Comparison of ENCODE assay signal across 1 cellular context in the genomic region with DNA sequence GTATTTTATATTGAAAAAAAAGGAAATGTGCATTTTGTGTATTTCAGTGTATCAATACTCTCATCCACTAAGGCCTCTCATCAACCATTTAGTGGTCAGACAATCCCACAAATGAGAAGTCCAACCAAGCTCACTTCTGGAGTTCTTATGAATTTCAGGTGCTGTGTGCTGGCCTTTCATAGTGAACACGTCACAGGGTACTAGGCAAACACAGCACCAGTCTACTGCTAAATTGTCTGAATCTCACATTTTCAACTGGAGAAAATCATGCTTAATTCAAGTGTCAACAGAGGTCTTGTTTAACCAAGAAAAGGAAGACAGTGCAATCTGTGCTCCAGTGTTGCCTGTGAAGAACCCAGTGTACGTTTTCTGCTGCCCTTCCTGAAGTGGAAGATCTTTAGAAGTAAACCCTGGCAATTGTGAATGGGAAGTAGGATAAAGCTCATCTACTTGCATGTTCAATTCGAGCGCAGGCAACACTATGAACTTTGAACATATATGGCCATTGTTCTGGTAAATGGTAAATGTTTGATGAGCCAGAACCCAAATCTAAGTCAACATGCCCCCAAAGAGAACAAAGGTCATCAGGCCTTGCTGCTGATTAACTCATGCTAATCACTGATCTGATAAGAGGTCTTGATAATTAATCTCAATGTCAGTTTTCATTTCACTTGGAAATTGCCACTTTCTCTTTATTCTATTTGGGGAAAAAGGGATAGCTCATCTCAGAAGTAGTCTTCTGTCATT.
TF ChIP-seq lines count a peak whose summit lies in the region.

No MANE protein-coding gene starts in this region.

TF ChIP-seq in HepG2, 621 proteins besides CTCF, POLR2A, EP300 and RAD21 (continued from another document and continues in another):
- TF ChIP-seq, protein P1, sequence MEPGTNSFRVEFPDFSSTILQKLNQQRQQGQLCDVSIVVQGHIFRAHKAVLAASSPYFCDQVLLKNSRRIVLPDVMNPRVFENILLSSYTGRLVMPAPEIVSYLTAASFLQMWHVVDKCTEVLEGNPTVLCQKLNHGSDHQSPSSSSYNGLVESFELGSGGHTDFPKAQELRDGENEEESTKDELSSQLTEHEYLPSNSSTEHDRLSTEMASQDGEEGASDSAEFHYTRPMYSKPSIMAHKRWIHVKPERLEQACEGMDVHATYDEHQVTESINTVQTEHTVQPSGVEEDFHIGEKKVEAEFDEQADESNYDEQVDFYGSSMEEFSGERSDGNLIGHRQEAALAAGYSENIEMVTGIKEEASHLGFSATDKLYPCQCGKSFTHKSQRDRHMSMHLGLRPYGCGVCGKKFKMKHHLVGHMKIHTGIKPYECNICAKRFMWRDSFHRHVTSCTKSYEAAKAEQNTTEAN (CRISPR knock-in tag; conservative IDR thresholded peaks at IDR 0.05): no peak
- TF ChIP-seq KLF6 (CRISPR knock-in tag; IDR thresholded peaks at IDR 0.05) (no peak), SOX6 (IDR thresholded peaks at IDR 0.05) (no peak), SOX6 (CRISPR knock-in tag; IDR thresholded peaks at IDR 0.05) (peak; percentile 100), PLRG1 (conservative IDR thresholded peaks at IDR 0.05) (no peak), ZNF598 (CRISPR knock-in tag; IDR thresholded peaks at IDR 0.05; ENCODE audit: borderline replicate concordance) (no peak), ZNF616 (CRISPR knock-in tag; IDR thresholded peaks at IDR 0.05; ENCODE audit: low read depth) (no peak), DR1 (CRISPR knock-in tag; IDR thresholded peaks at IDR 0.05) (no peak), TOE1 (CRISPR knock-in tag; IDR thresholded peaks at IDR 0.05) (no peak), CENPX (CRISPR knock-in tag; IDR thresholded peaks at IDR 0.05) (no peak), MAFK (conservative IDR thresholded peaks at IDR 0.05 in 1 of 2, IDR thresholded peaks at IDR 0.05 in 1 of 2; ENCODE audit: low read length in 2 of 2) (no peak), ZNF552 (CRISPR knock-in tag; IDR thresholded peaks at IDR 0.05; ENCODE audit: borderline replicate concordance) (no peak), ZNF607 (CRISPR knock-in tag; IDR thresholded peaks at IDR 0.05; ENCODE audit: borderline replicate concordance) (no peak), GTF2F1 (IDR thresholded peaks at IDR 0.05; ENCODE audit: low read length) (no peak), HES4 (CRISPR knock-in tag; IDR thresholded peaks at IDR 0.05; ENCODE audit: borderline replicate concordance) (no peak), PCBP2 (optimal IDR thresholded peaks at IDR 0.05; ENCODE audit: low read depth, low read length, poor library complexity, severe bottlenecking) (no peak), TAF15 (IDR thresholded peaks at IDR 0.05; ENCODE audit: low read depth, low read length, poor library complexity, severe bottlenecking) (no peak), ZNF570 (CRISPR knock-in tag; IDR thresholded peaks at IDR 0.05; ENCODE audit: borderline replicate concordance) (no peak), SOX5 (CRISPR knock-in tag; IDR thresholded peaks at IDR 0.05; ENCODE audit: borderline replicate concordance) (peak; percentile 99), DPF2 (CRISPR knock-in tag; IDR thresholded peaks at IDR 0.05; ENCODE audit: borderline replicate concordance, low read depth) (peak; percentile 81), ZNF143 (CRISPR knock-in tag; IDR thresholded peaks at IDR 0.05) (no peak), ISX (CRISPR knock-in tag; conservative IDR thresholded peaks at IDR 0.05) (no peak), DNMT3B (CRISPR knock-in tag; conservative IDR thresholded peaks at IDR 0.05) (0 out of 2 replicates have a peak, but pooled peaks have one; percentile 9), YY1 (IDR thresholded peaks at IDR 0.05; ENCODE audit: insufficient read depth, insufficient replicate concordance, low read depth, low read length) (no peak), ZNF160 (CRISPR knock-in tag; IDR thresholded peaks at IDR 0.05) (no peak), KLF16 (CRISPR knock-in tag; IDR thresholded peaks at IDR 0.05) (peak in 1 of 2 experiments; percentile 68; a peak in 2 of 4 replicates), RBM22 (optimal IDR thresholded peaks at IDR 0.05; ENCODE audit: low read length) (no peak), FOXK1 (CRISPR knock-in tag; IDR thresholded peaks at IDR 0.05; ENCODE audit: borderline replicate concordance, low read depth) (peak; percentile 74), ZNF569 (CRISPR knock-in tag; IDR thresholded peaks at IDR 0.05; ENCODE audit: borderline replicate concordance) (no peak)
- TF ChIP-seq, protein P2, sequence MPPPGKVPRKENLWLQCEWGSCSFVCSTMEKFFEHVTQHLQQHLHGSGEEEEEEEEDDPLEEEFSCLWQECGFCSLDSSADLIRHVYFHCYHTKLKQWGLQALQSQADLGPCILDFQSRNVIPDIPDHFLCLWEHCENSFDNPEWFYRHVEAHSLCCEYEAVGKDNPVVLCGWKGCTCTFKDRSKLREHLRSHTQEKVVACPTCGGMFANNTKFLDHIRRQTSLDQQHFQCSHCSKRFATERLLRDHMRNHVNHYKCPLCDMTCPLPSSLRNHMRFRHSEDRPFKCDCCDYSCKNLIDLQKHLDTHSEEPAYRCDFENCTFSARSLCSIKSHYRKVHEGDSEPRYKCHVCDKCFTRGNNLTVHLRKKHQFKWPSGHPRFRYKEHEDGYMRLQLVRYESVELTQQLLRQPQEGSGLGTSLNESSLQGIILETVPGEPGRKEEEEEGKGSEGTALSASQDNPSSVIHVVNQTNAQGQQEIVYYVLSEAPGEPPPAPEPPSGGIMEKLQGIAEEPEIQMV (CRISPR knock-in tag; IDR thresholded peaks at IDR 0.05; ENCODE audit: low read depth): no peak
- TF ChIP-seq, protein P3, sequence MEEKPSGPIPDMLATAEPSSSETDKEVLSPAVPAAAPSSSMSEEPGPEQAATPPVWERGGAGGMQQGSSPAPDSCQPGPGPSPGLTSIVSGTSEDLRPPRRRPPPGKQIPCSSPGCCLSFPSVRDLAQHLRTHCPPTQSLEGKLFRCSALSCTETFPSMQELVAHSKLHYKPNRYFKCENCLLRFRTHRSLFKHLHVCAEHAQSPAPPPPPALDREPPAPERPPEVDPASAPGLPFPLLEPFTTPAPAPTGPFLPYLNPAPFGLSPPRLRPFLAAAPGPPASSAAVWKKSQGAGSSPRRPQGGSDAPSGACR (CRISPR knock-in tag; IDR thresholded peaks at IDR 0.05): peak; percentile 49; the same call in 1 of the 2 replicates
- TF ChIP-seq, protein P4, sequence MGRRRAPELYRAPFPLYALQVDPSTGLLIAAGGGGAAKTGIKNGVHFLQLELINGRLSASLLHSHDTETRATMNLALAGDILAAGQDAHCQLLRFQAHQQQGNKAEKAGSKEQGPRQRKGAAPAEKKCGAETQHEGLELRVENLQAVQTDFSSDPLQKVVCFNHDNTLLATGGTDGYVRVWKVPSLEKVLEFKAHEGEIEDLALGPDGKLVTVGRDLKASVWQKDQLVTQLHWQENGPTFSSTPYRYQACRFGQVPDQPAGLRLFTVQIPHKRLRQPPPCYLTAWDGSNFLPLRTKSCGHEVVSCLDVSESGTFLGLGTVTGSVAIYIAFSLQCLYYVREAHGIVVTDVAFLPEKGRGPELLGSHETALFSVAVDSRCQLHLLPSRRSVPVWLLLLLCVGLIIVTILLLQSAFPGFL (CRISPR knock-in tag; IDR thresholded peaks at IDR 0.05): no peak
- TF ChIP-seq, protein P5, sequence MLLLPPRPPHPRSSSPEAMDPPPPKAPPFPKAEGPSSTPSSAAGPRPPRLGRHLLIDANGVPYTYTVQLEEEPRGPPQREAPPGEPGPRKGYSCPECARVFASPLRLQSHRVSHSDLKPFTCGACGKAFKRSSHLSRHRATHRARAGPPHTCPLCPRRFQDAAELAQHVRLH (CRISPR knock-in tag; IDR thresholded peaks at IDR 0.05; ENCODE audit: borderline replicate concordance, low read depth): 0 out of 2 replicates have a peak, but pooled peaks have one; percentile 54
- TF ChIP-seq, protein P6, sequence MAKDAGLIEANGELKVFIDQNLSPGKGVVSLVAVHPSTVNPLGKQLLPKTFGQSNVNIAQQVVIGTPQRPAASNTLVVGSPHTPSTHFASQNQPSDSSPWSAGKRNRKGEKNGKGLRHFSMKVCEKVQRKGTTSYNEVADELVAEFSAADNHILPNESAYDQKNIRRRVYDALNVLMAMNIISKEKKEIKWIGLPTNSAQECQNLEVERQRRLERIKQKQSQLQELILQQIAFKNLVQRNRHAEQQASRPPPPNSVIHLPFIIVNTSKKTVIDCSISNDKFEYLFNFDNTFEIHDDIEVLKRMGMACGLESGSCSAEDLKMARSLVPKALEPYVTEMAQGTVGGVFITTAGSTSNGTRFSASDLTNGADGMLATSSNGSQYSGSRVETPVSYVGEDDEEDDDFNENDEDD (CRISPR knock-in tag; IDR thresholded peaks at IDR 0.05; ENCODE audit: borderline replicate concordance): no peak
- TF ChIP-seq, protein P7, sequence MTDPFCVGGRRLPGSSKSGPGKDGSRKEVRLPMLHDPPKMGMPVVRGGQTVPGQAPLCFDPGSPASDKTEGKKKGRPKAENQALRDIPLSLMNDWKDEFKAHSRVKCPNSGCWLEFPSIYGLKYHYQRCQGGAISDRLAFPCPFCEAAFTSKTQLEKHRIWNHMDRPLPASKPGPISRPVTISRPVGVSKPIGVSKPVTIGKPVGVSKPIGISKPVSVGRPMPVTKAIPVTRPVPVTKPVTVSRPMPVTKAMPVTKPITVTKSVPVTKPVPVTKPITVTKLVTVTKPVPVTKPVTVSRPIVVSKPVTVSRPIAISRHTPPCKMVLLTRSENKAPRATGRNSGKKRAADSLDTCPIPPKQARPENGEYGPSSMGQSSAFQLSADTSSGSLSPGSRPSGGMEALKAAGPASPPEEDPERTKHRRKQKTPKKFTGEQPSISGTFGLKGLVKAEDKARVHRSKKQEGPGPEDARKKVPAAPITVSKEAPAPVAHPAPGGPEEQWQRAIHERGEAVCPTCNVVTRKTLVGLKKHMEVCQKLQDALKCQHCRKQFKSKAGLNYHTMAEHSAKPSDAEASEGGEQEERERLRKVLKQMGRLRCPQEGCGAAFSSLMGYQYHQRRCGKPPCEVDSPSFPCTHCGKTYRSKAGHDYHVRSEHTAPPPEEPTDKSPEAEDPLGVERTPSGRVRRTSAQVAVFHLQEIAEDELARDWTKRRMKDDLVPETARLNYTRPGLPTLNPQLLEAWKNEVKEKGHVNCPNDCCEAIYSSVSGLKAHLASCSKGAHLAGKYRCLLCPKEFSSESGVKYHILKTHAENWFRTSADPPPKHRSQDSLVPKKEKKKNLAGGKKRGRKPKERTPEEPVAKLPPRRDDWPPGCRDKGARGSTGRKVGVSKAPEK (CRISPR knock-in tag; IDR thresholded peaks at IDR 0.05; ENCODE audit: borderline replicate concordance): peak; percentile 92; the same call in 1 of the 2 replicates
- TF ChIP-seq, protein P8, sequence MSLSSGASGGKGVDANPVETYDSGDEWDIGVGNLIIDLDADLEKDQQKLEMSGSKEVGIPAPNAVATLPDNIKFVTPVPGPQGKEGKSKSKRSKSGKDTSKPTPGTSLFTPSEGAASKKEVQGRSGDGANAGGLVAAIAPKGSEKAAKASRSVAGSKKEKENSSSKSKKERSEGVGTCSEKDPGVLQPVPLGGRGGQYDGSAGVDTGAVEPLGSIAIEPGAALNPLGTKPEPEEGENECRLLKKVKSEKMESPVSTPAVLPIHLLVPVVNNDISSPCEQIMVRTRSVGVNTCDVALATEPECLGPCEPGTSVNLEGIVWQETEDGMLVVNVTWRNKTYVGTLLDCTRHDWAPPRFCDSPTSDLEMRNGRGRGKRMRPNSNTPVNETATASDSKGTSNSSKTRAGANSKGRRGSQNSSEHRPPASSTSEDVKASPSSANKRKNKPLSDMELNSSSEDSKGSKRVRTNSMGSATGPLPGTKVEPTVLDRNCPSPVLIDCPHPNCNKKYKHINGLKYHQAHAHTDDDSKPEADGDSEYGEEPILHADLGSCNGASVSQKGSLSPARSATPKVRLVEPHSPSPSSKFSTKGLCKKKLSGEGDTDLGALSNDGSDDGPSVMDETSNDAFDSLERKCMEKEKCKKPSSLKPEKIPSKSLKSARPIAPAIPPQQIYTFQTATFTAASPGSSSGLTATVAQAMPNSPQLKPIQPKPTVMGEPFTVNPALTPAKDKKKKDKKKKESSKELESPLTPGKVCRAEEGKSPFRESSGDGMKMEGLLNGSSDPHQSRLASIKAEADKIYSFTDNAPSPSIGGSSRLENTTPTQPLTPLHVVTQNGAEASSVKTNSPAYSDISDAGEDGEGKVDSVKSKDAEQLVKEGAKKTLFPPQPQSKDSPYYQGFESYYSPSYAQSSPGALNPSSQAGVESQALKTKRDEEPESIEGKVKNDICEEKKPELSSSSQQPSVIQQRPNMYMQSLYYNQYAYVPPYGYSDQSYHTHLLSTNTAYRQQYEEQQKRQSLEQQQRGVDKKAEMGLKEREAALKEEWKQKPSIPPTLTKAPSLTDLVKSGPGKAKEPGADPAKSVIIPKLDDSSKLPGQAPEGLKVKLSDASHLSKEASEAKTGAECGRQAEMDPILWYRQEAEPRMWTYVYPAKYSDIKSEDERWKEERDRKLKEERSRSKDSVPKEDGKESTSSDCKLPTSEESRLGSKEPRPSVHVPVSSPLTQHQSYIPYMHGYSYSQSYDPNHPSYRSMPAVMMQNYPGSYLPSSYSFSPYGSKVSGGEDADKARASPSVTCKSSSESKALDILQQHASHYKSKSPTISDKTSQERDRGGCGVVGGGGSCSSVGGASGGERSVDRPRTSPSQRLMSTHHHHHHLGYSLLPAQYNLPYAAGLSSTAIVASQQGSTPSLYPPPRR (CRISPR knock-in tag; IDR thresholded peaks at IDR 0.05; ENCODE audit: borderline replicate concordance): peak; percentile 83; the same call in 1 of the 2 replicates
- TF ChIP-seq, protein P9, sequence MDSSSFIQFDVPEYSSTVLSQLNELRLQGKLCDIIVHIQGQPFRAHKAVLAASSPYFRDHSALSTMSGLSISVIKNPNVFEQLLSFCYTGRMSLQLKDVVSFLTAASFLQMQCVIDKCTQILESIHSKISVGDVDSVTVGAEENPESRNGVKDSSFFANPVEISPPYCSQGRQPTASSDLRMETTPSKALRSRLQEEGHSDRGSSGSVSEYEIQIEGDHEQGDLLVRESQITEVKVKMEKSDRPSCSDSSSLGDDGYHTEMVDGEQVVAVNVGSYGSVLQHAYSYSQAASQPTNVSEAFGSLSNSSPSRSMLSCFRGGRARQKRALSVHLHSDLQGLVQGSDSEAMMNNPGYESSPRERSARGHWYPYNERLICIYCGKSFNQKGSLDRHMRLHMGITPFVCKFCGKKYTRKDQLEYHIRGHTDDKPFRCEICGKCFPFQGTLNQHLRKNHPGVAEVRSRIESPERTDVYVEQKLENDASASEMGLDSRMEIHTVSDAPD (CRISPR knock-in tag; IDR thresholded peaks at IDR 0.05): peak; percentile 98
- TF ChIP-seq, protein P10, sequence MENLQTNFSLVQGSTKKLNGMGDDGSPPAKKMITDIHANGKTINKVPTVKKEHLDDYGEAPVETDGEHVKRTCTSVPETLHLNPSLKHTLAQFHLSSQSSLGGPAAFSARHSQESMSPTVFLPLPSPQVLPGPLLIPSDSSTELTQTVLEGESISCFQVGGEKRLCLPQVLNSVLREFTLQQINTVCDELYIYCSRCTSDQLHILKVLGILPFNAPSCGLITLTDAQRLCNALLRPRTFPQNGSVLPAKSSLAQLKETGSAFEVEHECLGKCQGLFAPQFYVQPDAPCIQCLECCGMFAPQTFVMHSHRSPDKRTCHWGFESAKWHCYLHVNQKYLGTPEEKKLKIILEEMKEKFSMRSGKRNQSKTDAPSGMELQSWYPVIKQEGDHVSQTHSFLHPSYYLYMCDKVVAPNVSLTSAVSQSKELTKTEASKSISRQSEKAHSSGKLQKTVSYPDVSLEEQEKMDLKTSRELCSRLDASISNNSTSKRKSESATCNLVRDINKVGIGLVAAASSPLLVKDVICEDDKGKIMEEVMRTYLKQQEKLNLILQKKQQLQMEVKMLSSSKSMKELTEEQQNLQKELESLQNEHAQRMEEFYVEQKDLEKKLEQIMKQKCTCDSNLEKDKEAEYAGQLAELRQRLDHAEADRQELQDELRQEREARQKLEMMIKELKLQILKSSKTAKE (CRISPR knock-in tag; IDR thresholded peaks at IDR 0.05; ENCODE audit: borderline replicate concordance): no peak
